In the genomic region with DNA sequence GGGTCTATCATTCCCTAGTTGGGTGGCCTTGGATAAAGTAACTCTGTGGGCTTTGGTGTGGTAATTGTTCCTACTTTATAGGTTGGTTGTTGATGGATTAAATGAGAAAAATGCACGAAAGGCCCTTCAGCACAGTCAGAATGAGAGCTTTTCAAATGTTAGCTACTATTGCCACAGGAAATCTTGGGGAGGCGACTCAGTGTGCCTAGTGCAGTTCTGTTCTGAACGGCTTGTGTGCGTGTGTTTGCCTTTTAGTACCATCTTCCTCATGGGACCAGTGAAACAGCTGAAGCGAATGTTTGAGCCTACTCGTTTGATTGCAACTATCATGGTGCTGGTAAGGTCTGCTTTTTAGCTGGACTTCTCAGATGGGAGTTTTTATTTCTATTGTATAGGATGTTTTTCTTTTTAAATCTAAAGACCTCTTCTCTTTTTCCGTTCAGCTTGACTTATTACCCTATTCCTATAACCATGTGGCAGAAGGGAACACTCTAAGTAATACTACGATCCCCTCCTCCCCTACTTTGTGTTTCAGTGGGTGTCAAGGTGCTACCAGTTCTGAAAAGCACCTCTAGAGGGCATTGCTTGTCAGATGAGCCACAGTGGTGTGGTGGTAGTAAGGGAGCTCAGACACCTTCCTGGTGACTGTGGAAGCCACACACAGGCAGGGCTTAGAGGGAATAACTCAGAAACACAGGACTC, we compare ENCODE assay signal across 8 cellular contexts. TPM values are rescaled to one million over a fixed set of nuclear protein-coding genes. Genes with fewer than 3 reads are reported as not detected.
A peak's percentile ranks its signal among the peaks of the same experiment; 100 is the strongest.
DNase-seq lines count a peak whose midpoint lies in the region; ATAC-seq and TF ChIP-seq lines count a peak whose summit lies in the region.

No MANE protein-coding gene starts in this region.

- CTCF ChIA-PET in Panc1 (lab: Charles Lee), result interaction anchor here (0.7 kb wide), 1 partner anchor 87 kb away, joined by 3 read pairs; no protein-coding TSS in a partner anchor

- in situ Hi-C loops in Panc1 (cut with HindIII; ENCODE audit: low pct_unique_long_range_greater_than_20kb, low sequenced_read_pairs), result no loop called here

- H3K27me3 ChIP-seq in Panc1 (ENCODE audit: control insufficient read depth, insufficient read depth, low read length), result no peaks in the 10 kb centered on the region
- no peaks in the 10 kb centered on the region for H3K27me3 ChIP-seq in ascending aorta
- H3K27me3 ChIP-seq in thoracic aorta (replicated peaks; ENCODE audit: insufficient read depth), result no peaks in the 10 kb centered on the region

- POLR2A ChIA-PET in Panc1 (lab: Charles Lee), result interaction anchor here (0.7 kb wide), 1 partner anchor 1014 kb away, joined by 4 read pairs; a partner anchor contains a TSS

- peak; percentile 76 for TF ChIP-seq CTCF in Panc1 (IDR thresholded peaks at IDR 0.05)
- peak; percentile 31 to 64 (median 61) for TF ChIP-seq CTCF in ascending aorta (IDR thresholded peaks at IDR 0.05)
- peak; percentile 36 for TF ChIP-seq CTCF in thoracic aorta (IDR thresholded peaks at IDR 0.05)

- ATAC-seq in GM19452 (IDR thresholded peaks at IDR 0.05; ENCODE audit: unreplicated experiment), result peak; percentile 79
- ATAC-seq in HG03521 (IDR thresholded peaks at IDR 0.05; ENCODE audit: unreplicated experiment), result peak; percentile 83
- ATAC-seq in Panc1, result peak; percentile 92
- ATAC-seq in thoracic aorta (ENCODE audit: insufficient number of reproducible peaks, low FRiP score, low read depth), result peak; percentile 62

- H3K36me3 ChIP-seq in Panc1 (ENCODE audit: control insufficient read depth, insufficient read depth, low read length) (peaks cover 8% of the 10 kb centered on the region; the same call in 1 of the 2 replicates), ascending aorta (peaks cover 60 to 75% of the 10 kb centered on the region in 2 donors), thoracic aorta (peaks cover 46% of the 10 kb centered on the region)

- no peak overlapping the region for H3K4me3 ChIP-seq in Panc1 (ENCODE audit: low read depth in 2 of 2, low read length in 2 of 2)
- no peak overlapping the region for H3K4me3 ChIP-seq in ascending aorta
- H3K4me3 ChIP-seq in thoracic aorta, result no peak overlapping the region

- intact Hi-C loops in Panc1 (cut with micrococcal nuclease; ENCODE audit: unreplicated experiment), result no loop called here
- intact Hi-C loops in ascending aorta (cut with DNase I), result loop anchor here (5.0 kb wide), 1 partner anchor 87 kb away; no protein-coding TSS in a partner anchor

- DNase-seq in DMS153 treated with DMSO at 0.1 percent for 48 hours (lab: John Stamatoyannopoulos, UW; ENCODE audit: unreplicated experiment) (peak; percentile 67), Panc1 (ENCODE audit: low read depth, low spot score) (peak; percentile 24), ascending aorta (ENCODE audit: low spot score in 2 of 2) (no peak), islet precursor cell (peak; percentile 73), thoracic aorta (ENCODE audit: low spot score) (no peak), putamen (ENCODE audit: low spot score) (no peak)

- no TSS peak for BruUV-seq in Panc1 (replicated peaks; lab: Mats Ljungman, UMichigan)

- H3K9me3 ChIP-seq in Panc1 (ENCODE audit: control insufficient read depth, insufficient read depth, low read depth, low read length) (no peaks in the 10 kb centered on the region), ascending aorta (no peaks in the 10 kb centered on the region), thoracic aorta (no peaks in the 10 kb centered on the region)

- H3K4me1 ChIP-seq in Panc1 (ENCODE audit: control insufficient read depth, insufficient read depth, low read length) (no peaks in the 10 kb centered on the region), ascending aorta (peaks cover 5 to 23% of the 10 kb centered on the region in 2 donors), thoracic aorta (ENCODE audit: control insufficient read depth in 1 of 2, low read depth in 2 of 2) (peaks cover 28 to 55% of the 10 kb centered on the region in 2 donors)

- H3K27ac ChIP-seq in Panc1 (ENCODE audit: low read length), result no peak overlapping the region
- peak overlapping the region; percentile 64 to 70 for H3K27ac ChIP-seq in ascending aorta
- H3K27ac ChIP-seq in thoracic aorta, result peak overlapping the region; percentile 51 to 63

RNA-seq across cellular contexts. Expression of a gene that starts 9.2 kb away (rescaled TPM):
- total RNA-seq in Panc1 (2021; ENCODE audit: unreplicated experiment), result 68.1 TPM
- polyA plus RNA-seq in Panc1 (2012; ENCODE audit: insufficient read length), result 14.8 TPM
- total RNA-seq in ascending aorta, result 40.1 TPM
- total RNA-seq in thoracic aorta, result 100 to 1,000 TPM in 1 of 2 donors, 10 to 100 TPM in 1; 65.4 to 124 TPM

RNA-seq across cellular contexts. Expression of a gene that starts 45.7 kb away (rescaled TPM):
- total RNA-seq in Panc1 (2021; ENCODE audit: unreplicated experiment), result 2.2 TPM
- 2.1 TPM for polyA plus RNA-seq in Panc1 (2012; ENCODE audit: insufficient read length)
- 0.64 TPM for total RNA-seq in ascending aorta
- total RNA-seq in thoracic aorta, result 1 to 10 TPM; 8.4 to 9.9 TPM

RNA-seq across cellular contexts. Expression of a gene that starts 56.2 kb away (rescaled TPM):
- total RNA-seq in Panc1 (2021; ENCODE audit: unreplicated experiment), result 48.5 TPM
- polyA plus RNA-seq in Panc1 (2012; ENCODE audit: insufficient read length), result 24.6 TPM
- 2.7 TPM for total RNA-seq in ascending aorta
- total RNA-seq in thoracic aorta, result 10 to 100 TPM; 18.5 to 22.9 TPM

Comparison
In these comparisons a context has a peak if more than half of its experiments do, and no peak if none do; other contexts are left out.
1. DNase-seq: peak in DMS153 treated with DMSO at 0.1 percent for 48 hours (single experiment), Panc1 (single experiment) and islet precursor cell (single experiment); none in ascending aorta (0 of 2), thoracic aorta (single experiment) and putamen (single experiment).
2. Peak in every context shown above with its lines, with median percentiles within 50 percentile points of each other: ATAC-seq and CTCF ChIP-seq.